ENCODE assay signal across 20 cellular contexts in the genomic region with DNA sequence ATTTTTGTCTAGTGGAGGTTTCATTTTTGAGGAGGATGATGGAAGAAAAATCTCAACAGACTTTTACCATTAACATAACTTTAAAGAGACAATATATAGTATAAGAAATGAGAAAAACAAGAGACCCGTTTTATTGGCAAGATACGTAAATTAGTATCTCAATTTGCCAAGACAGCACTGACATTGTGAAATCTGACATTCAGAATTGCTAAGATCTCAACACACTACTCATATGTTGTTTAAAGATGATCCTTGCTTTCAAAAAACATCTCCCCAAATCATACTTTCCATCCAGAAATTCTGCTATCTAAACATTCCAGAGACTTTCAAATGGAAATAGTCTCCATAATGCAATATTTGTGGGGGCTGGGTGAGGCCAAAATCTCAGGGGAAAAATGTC.
"Had no signal": no experiment of that assay in that cellular context is flagged by ENCODE, and none has a peak within 500 bp of the region (broad histone marks: within the 10 kb centered on the region; RNA-seq: fewer than 3 reads in every experiment).

No MANE protein-coding gene starts in this region.

- H3K4me3 Mint-ChIP-seq: naive thymus-derived CD4-positive, alpha-beta T cell; stimulated activated effector memory CD8-positive, alpha-beta T cell treated with anti-CD3 and anti-CD28 coated beads, Interleukin-12 subunit alpha, Interleukin-12 subunit beta, amount 100 ng/mL, for 72 hours; type B pancreatic cell had no signal

- H3K9me3 Mint-ChIP-seq: nephron progenitor cell; stimulated activated effector memory CD8-positive, alpha-beta T cell treated with anti-CD3 and anti-CD28 coated beads, Interleukin-12 subunit alpha, Interleukin-12 subunit beta, amount 100 ng/mL, for 72 hours; type B pancreatic cell had no signal

- H3K4me1 ChIP-seq: esophagus muscularis mucosa, heart left ventricle, psoas muscle, sigmoid colon, suprapubic skin, thyroid gland had no signal

- H3K27me3 Mint-ChIP-seq: naive thymus-derived CD4-positive, alpha-beta T cell had no signal

- H3K36me3 Mint-ChIP-seq: naive thymus-derived CD4-positive, alpha-beta T cell; stimulated activated effector memory CD8-positive, alpha-beta T cell treated with anti-CD3 and anti-CD28 coated beads, Interleukin-12 subunit alpha, Interleukin-12 subunit beta, amount 100 ng/mL, for 72 hours; type B pancreatic cell had no signal

- H3K27ac Mint-ChIP-seq: naive thymus-derived CD4-positive, alpha-beta T cell; stimulated activated effector memory CD8-positive, alpha-beta T cell treated with anti-CD3 and anti-CD28 coated beads, Interleukin-12 subunit alpha, Interleukin-12 subunit beta, amount 100 ng/mL, for 72 hours; type B pancreatic cell had no signal

- H3K4me3 ChIP-seq: esophagus muscularis mucosa, heart left ventricle, psoas muscle, sigmoid colon, suprapubic skin, thyroid gland had no signal

- DNase-seq: effector memory CD4-positive, alpha-beta T cell; heart left ventricle; hippocampal formation; islet precursor cell; mammary epithelial cell; naive thymus-derived CD4-positive, alpha-beta T cell; psoas muscle; retina; sigmoid colon; small intestine; stimulated activated CD4-positive, alpha-beta T cell treated with anti-CD3 and anti-CD28 coated beads, Interleukin-12 subunit alpha, Interleukin-12 subunit beta, amount 100 ng/mL, for 4 hours; stimulated activated CD8-positive, alpha-beta memory T cell treated with anti-CD3 and anti-CD28 coated beads, Interleukin-4, amount 100 ng/mL, for 48 hours; stimulated activated naive CD8-positive, alpha-beta T cell treated with anti-CD3 and anti-CD28 coated beads, Interleukin-15, Interleukin-2, amounts not matched to agents 100 U/mL and 50 U/mL, for 24 hours; thyroid gland had no signal

- H3K36me3 ChIP-seq: esophagus muscularis mucosa, heart left ventricle, neutrophil, sigmoid colon, suprapubic skin, thyroid gland had no signal

- H3K27ac ChIP-seq: esophagus muscularis mucosa, heart left ventricle, neutrophil, psoas muscle, sigmoid colon, suprapubic skin, thyroid gland had no signal

- H3K4me1 Mint-ChIP-seq: naive thymus-derived CD4-positive, alpha-beta T cell; stimulated activated effector memory CD8-positive, alpha-beta T cell treated with anti-CD3 and anti-CD28 coated beads, Interleukin-12 subunit alpha, Interleukin-12 subunit beta, amount 100 ng/mL, for 72 hours had no signal

- H3K27me3 ChIP-seq: esophagus muscularis mucosa, heart left ventricle, neutrophil, sigmoid colon, suprapubic skin, thyroid gland had no signal

- H3K9me3 ChIP-seq: esophagus muscularis mucosa, heart left ventricle, neutrophil, psoas muscle, sigmoid colon, suprapubic skin, thyroid gland had no signal

- ATAC-seq: heart left ventricle; naive thymus-derived CD4-positive, alpha-beta T cell; psoas muscle; stimulated activated effector memory CD8-positive, alpha-beta T cell treated with anti-CD3 and anti-CD28 coated beads, Interleukin-12 subunit alpha, Interleukin-12 subunit beta, amount 100 ng/mL, for 72 hours; stimulated activated naive CD8-positive, alpha-beta T cell treated with anti-CD3 and anti-CD28 coated beads, Interleukin-15, Interleukin-2, amounts not matched to agents 100 U/mL and 50 U/mL, for 24 hours had no signal
